29 cellular contexts compared by ENCODE assay signal in genomic region chr5:20660588-20660987, GRCh38.
"Had no signal": no experiment of that assay in that cellular context is flagged by ENCODE, and none has a peak within 500 bp of the region (broad histone marks: within the 10 kb centered on the region; RNA-seq: fewer than 3 reads in every experiment).

No MANE protein-coding gene starts in this region.

- H3K4me1 ChIP-seq: colonic mucosa, esophagus squamous epithelium, lower lobe of right lung, parathyroid adenoma, right atrium auricular region, tibial nerve, upper lobe of right lung, uterus had no signal

- H3K9me3 ChIP-seq: colonic mucosa, esophagus squamous epithelium, lower lobe of right lung, right atrium auricular region, thoracic aorta, tibial nerve, upper lobe of right lung, uterus had no signal

- DNase-seq: colonic mucosa; effector CD8-positive, alpha-beta T cell; esophagus squamous epithelium; hypothalamus; immature natural killer cell; left ventricle myocardium superior; lower lobe of right lung; natural killer cell; stimulated activated CD4-positive, alpha-beta T cell treated with anti-CD3 and anti-CD28 coated beads, Interleukin-12 subunit alpha, Interleukin-12 subunit beta, amount 100 ng/mL, for 4 hours; stimulated activated CD4-positive, alpha-beta T cell treated with anti-CD3 and anti-CD28 coated beads, Interleukin-2, amount 100 ng/mL, for 24 hours; stimulated activated CD4-positive, alpha-beta T cell treated with anti-CD3 and anti-CD28 coated beads, Interleukin-4, amount 100 ng/mL, for 24 hours; stimulated activated naive CD8-positive, alpha-beta T cell treated with anti-CD3 and anti-CD28 coated beads, Interleukin-15, Interleukin-2, amounts not matched to agents 100 U/mL and 50 U/mL, for 24 hours; substantia nigra; upper lobe of right lung; uterus had no signal

- H3K27me3 Mint-ChIP-seq: dendritic cell treated with granulocyte-macrophage colony-stimulating factor and Interleukin-4, amounts not matched to agents 40 ng/mL and 50 ng/mL, for 4 days; memory B cell; progenitor cell of endocrine pancreas had no signal

- H3K9me3 Mint-ChIP-seq: dendritic cell treated with granulocyte-macrophage colony-stimulating factor and Interleukin-4, amounts not matched to agents 40 ng/mL and 50 ng/mL, for 4 days; memory B cell; neural crest cell had no signal

- H3K36me3 Mint-ChIP-seq: immature natural killer cell; memory B cell; natural killer cell; stimulated activated effector memory CD8-positive, alpha-beta T cell treated with anti-CD3 and anti-CD28 coated beads, Interleukin-12 subunit alpha, Interleukin-12 subunit beta, amount 100 ng/mL, for 72 hours had no signal

- H3K27ac Mint-ChIP-seq: dendritic cell treated with granulocyte-macrophage colony-stimulating factor and Interleukin-4, amounts not matched to agents 40 ng/mL and 50 ng/mL, for 4 days; immature natural killer cell; memory B cell; natural killer cell; progenitor cell of endocrine pancreas; stimulated activated effector memory CD8-positive, alpha-beta T cell treated with anti-CD3 and anti-CD28 coated beads, Interleukin-12 subunit alpha, Interleukin-12 subunit beta, amount 100 ng/mL, for 72 hours had no signal

- ATAC-seq: left ventricle myocardium superior; lower lobe of right lung; natural killer cell; sciatic nerve; stimulated activated effector memory CD8-positive, alpha-beta T cell treated with anti-CD3 and anti-CD28 coated beads, Interleukin-12 subunit alpha, Interleukin-12 subunit beta, amount 100 ng/mL, for 72 hours; stimulated activated naive CD8-positive, alpha-beta T cell treated with anti-CD3 and anti-CD28 coated beads, Interleukin-15, Interleukin-2, amounts not matched to agents 100 U/mL and 50 U/mL, for 24 hours; upper lobe of right lung had no signal

- H3K4me3 Mint-ChIP-seq: dendritic cell treated with granulocyte-macrophage colony-stimulating factor and Interleukin-4, amounts not matched to agents 40 ng/mL and 50 ng/mL, for 4 days; immature natural killer cell; memory B cell; natural killer cell; neural crest cell; stimulated activated effector memory CD8-positive, alpha-beta T cell treated with anti-CD3 and anti-CD28 coated beads, Interleukin-12 subunit alpha, Interleukin-12 subunit beta, amount 100 ng/mL, for 72 hours had no signal

- H3K27me3 ChIP-seq: colonic mucosa, esophagus squamous epithelium, right atrium auricular region, tibial nerve, upper lobe of right lung, uterus had no signal

- H3K4me1 Mint-ChIP-seq: immature natural killer cell; memory B cell; natural killer cell; neural crest cell; stimulated activated effector memory CD8-positive, alpha-beta T cell treated with anti-CD3 and anti-CD28 coated beads, Interleukin-12 subunit alpha, Interleukin-12 subunit beta, amount 100 ng/mL, for 72 hours had no signal

- H3K4me3 ChIP-seq: colonic mucosa, esophagus squamous epithelium, lower lobe of right lung, right atrium auricular region, smooth muscle cell, thoracic aorta, tibial nerve, upper lobe of right lung, uterus had no signal

- H3K9ac ChIP-seq: parathyroid adenoma had no signal

- FAIRE-seq: endothelial cell of umbilical vein, frontal cortex, keratinocyte had no signal

- H3K36me3 ChIP-seq: colonic mucosa, esophagus squamous epithelium, lower lobe of right lung, right atrium auricular region, thoracic aorta, tibial nerve, upper lobe of right lung, uterus had no signal
